ENCODE assay signal across 8 cellular contexts in the genomic region with DNA sequence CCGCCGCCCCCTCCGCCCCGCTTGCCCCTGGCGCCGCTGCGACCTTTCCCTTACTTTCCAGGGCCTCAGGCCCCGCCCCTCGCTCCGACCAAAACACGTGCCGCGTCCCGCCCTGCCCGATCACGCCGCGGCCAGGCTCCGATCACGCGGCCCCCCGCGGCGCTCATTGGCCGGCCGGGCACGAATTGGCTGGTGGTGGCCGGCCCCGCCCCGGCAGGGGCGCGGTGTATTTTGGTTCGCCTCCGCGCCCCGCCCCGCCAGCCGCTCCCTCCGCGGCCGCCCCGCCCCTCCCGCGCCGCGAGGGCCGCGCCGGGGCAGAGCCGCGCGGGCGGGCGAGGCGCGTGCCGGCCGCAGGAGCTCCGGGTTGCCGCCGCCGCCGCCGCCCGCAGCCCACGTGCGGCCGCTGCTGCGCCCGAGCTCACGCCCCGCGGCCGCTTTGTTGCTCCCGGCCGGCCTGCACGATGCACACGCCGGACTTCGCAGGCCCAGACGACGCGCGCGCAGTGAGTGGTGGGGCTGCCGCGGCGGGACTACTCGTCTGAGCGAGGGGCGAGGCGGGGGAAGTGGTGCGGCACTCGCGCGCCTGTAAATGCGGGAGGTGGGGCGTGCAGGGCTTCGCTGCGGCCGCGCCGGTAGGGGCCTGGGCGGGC. TPM values are rescaled to one million over a fixed set of nuclear protein-coding genes. Genes with fewer than 3 reads are reported as not detected.
DNase-seq lines count a peak whose midpoint lies in the region; FAIRE-seq and TF ChIP-seq lines count a peak whose summit lies in the region.

KLF11 (plus strand) TSS at position 295 of the 650 bp plus-strand sequence; CDS start at position 462, 167 bp downstream.

- H3K27me3 ChIP-seq in MM.1S (replicated peaks; ENCODE audit: insufficient read depth, low read length) (no peaks in the 10 kb centered on the region), osteoblast (ENCODE audit: insufficient read depth, low read length) (no peaks in the 10 kb centered on the region)

- H3K9me2 ChIP-seq in MM.1S (replicated peaks; ENCODE audit: insufficient read depth, low read length): no peaks in the 10 kb centered on the region

- peak within 1 kb of the TSS; percentile 85 for H3K27ac Mint-ChIP-seq in activated naive CD8-positive, alpha-beta T cell
- peak within 1 kb of the TSS; percentile 77 for H3K27ac Mint-ChIP-seq in glutamatergic neuron (ENCODE audit: unreplicated experiment)

- H3K4me2 ChIP-seq in MM.1S (ENCODE audit: low read depth, low read length) (peak within 1 kb of the TSS; percentile 67), osteoblast (ENCODE audit: insufficient read depth, low read length) (peak within 1 kb of the TSS; percentile 80)

- H3K27me3 Mint-ChIP-seq in activated naive CD8-positive, alpha-beta T cell: no peaks in the 10 kb centered on the region
- H3K27me3 Mint-ChIP-seq in glutamatergic neuron (ENCODE audit: unreplicated experiment): peaks cover 13% of the 10 kb centered on the region

- peak within 1 kb of the TSS; percentile 59; the same call in 1 of the 2 replicates for H3K4me3 ChIP-seq in MM.1S (ENCODE audit: low read length)
- H3K4me3 ChIP-seq in osteoblast (ENCODE audit: insufficient read depth, low read length): peak within 1 kb of the TSS; percentile 73

- peak within 1 kb of the TSS; percentile 81 for H3K9ac ChIP-seq in MM.1S (ENCODE audit: low read length)

- H3K9me3 ChIP-seq in MM.1S (replicated peaks; ENCODE audit: insufficient read depth, low read length) (no peaks in the 10 kb centered on the region), osteoblast (ENCODE audit: low read depth, low read length) (no peaks in the 10 kb centered on the region)

- H3K27ac ChIP-seq in MM.1S (ENCODE audit: low read length): peak within 1 kb of the TSS; percentile 71
- H3K27ac ChIP-seq in osteoblast (ENCODE audit: low read depth, low read length): peak within 1 kb of the TSS; percentile 41

- H2AFZ ChIP-seq in MM.1S (ENCODE audit: low read length): peak within 1 kb of the TSS; percentile 61; the same call in 1 of the 2 replicates
- peak within 1 kb of the TSS; percentile 84 for H2AFZ ChIP-seq in osteoblast (ENCODE audit: low read length)

- H3F3A ChIP-seq in MM.1S (ENCODE audit: insufficient read depth, low read length): no peaks in the 10 kb centered on the region; the same call in 1 of the 2 replicates

- peak; percentile 34; the same call in 1 of the 2 replicates for TF ChIP-seq POLR2A in H54 (IDR thresholded peaks at IDR 0.05; ENCODE audit: low read depth, low read length)

- H3K36me3 Mint-ChIP-seq in activated naive CD8-positive, alpha-beta T cell: no peaks in the 10 kb centered on the region
- no peaks in the 10 kb centered on the region for H3K36me3 Mint-ChIP-seq in glutamatergic neuron (ENCODE audit: unreplicated experiment)

- H3K4me1 ChIP-seq in MM.1S (ENCODE audit: low read length): 0 out of 2 replicates have a peak, but pooled peaks cover 3% of the 10 kb centered on the region
- peaks cover 13% of the 10 kb centered on the region for H3K4me1 ChIP-seq in osteoblast (ENCODE audit: insufficient read depth, low read length)

- no peak for FAIRE-seq in H54 (lab: Jason Lieb, UNC)

- H4K20me1 ChIP-seq in MM.1S (ENCODE audit: insufficient read depth, low read length): no peaks in the 10 kb centered on the region
- H4K20me1 ChIP-seq in osteoblast (ENCODE audit: insufficient read depth, low read length): peaks cover 4% of the 10 kb centered on the region

- peaks cover 22% of the 10 kb centered on the region for H3K4me1 Mint-ChIP-seq in activated naive CD8-positive, alpha-beta T cell (ENCODE audit: low read depth)
- no peaks in the 10 kb centered on the region for H3K4me1 Mint-ChIP-seq in glutamatergic neuron (ENCODE audit: low read depth, unreplicated experiment)

- H3K36me3 ChIP-seq in MM.1S (replicated peaks; ENCODE audit: insufficient read depth, low read length): no peaks in the 10 kb centered on the region; the same call in 1 of the 2 replicates
- H3K36me3 ChIP-seq in osteoblast (ENCODE audit: insufficient read depth, low read length): peaks cover 6% of the 10 kb centered on the region

- TF ChIP-seq CTCF in MM.1S (IDR thresholded peaks at IDR 0.05; ENCODE audit: low read length) (no peak), glutamatergic neuron (IDR thresholded peaks at IDR 0.05; ENCODE audit: partially characterized antibody, unreplicated experiment) (no peak), osteoblast (IDR thresholded peaks at IDR 0.05; ENCODE audit: extremely low read depth, low read depth, low read length) (no peak)

- DNase-seq in DMS79 treated with DMSO at 0.1 percent for 48 hours (lab: John Stamatoyannopoulos, UW): peak; percentile 87
- peak; percentile 87 for DNase-seq in H54 (ENCODE audit: insufficient read length, low spot score)
- peak; percentile 95 for DNase-seq in MM.1S
- DNase-seq in SKM-1 (lab: John Stamatoyannopoulos, UW; ENCODE audit: unreplicated experiment): peak; percentile 61
- DNase-seq in glutamatergic neuron: peak; percentile 93
- DNase-seq in osteoblast (ENCODE audit: insufficient read length, low spot score, missing footprints): peak; percentile 100
- DNase-seq in superior temporal gyrus (ENCODE audit: extremely low spot score): peak; percentile 69

- H3K4me3 Mint-ChIP-seq in activated naive CD8-positive, alpha-beta T cell: peak within 1 kb of the TSS; percentile 84
- peak within 1 kb of the TSS; percentile 90 for H3K4me3 Mint-ChIP-seq in glutamatergic neuron (ENCODE audit: unreplicated experiment)

- H3K9me3 Mint-ChIP-seq in activated naive CD8-positive, alpha-beta T cell (ENCODE audit: low read depth): no peaks in the 10 kb centered on the region
- H3K9me3 Mint-ChIP-seq in glutamatergic neuron (ENCODE audit: unreplicated experiment): peaks cover 13% of the 10 kb centered on the region

- H3K79me2 ChIP-seq in MM.1S (ENCODE audit: low read length) (peaks cover 15% of the 10 kb centered on the region), osteoblast (ENCODE audit: insufficient read depth, low read length) (peaks cover 4% of the 10 kb centered on the region)

RNA-seq across cellular contexts. Expression of gene KLF11, which starts in this region (rescaled TPM):
- total RNA-seq in glutamatergic neuron (ENCODE audit: unreplicated experiment): 21.1 TPM
- 6.8 and 8.3 TPM in 2 replicates for total RNA-seq in osteoblast

Comparison
In these comparisons a context has a peak if more than half of its experiments do, and no peak if none do; other contexts are left out.
1. Peak in every context shown above with its lines: DNase-seq, H3K4me3 ChIP-seq and H3K27ac ChIP-seq.